ENCODE assay signal across 21 cellular contexts in the genomic region with DNA sequence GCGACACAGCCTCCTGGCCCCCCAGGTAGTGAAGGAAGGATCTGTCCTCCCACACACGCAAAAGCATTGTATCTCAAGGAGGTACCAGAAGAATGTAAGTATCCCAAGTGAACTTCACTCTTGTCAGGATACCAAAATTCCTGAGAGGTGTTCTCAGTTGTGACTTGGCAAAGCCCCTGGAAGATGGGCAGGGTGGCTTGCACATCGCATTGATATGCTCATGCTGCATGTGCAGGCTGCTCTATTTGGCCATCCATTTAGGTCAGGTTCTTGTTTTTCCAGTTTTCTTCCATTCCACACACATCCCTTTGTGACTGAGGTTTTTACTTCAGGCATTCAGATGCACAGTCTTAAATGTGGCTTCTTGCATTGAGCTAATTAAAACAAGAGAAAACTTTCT.
A peak's percentile ranks its signal among the peaks of the same experiment; 100 is the strongest.
DNase-seq lines count a peak whose midpoint lies in the region; ATAC-seq and TF ChIP-seq lines count a peak whose summit lies in the region.
"Had no signal": no experiment of that assay in that cellular context is flagged by ENCODE, and none has a peak within 500 bp of the region (broad histone marks: within the 10 kb centered on the region; RNA-seq: fewer than 3 reads in every experiment).

No MANE protein-coding gene starts in this region.

- no peak for TF ChIP-seq CTCF in RWPE2 (IDR thresholded peaks at IDR 0.05; ENCODE audit: poor library complexity, severe bottlenecking)
- no peak for TF ChIP-seq CTCF in prostate gland (IDR thresholded peaks at IDR 0.05)
- no peak for TF ChIP-seq CTCF in GM10248 (IDR thresholded peaks at IDR 0.05; ENCODE audit: control extremely low read depth, extremely low read depth, low read depth, missing control alignments)
- TF ChIP-seq CTCF in GM13976 (IDR thresholded peaks at IDR 0.05; ENCODE audit: borderline replicate concordance, control extremely low read depth, extremely low read depth, insufficient read depth, missing control alignments): no peak

- intact Hi-C loops in prostate gland (cut with DNase I): no loop called here

- ATAC-seq in RWPE2 (ENCODE audit: low read depth): peak; percentile 42; the same call in 1 of the 3 replicates
- ATAC-seq: SK-N-SH treated with all-trans-retinoic acid at 6 μM for 48 hours had no signal

- CTCF ChIA-PET in GM10248 (lab: Yijun Ruan, JAX): no interaction called here

- H3K27me3 ChIP-seq in RWPE2 (ENCODE audit: insufficient read depth, poor library complexity, severe bottlenecking) (no peaks in the 10 kb centered on the region), prostate gland (replicated peaks; ENCODE audit: insufficient read depth) (no peaks in the 10 kb centered on the region), MG63 (no peaks in the 10 kb centered on the region)
- H3K27me3 ChIP-seq: BLaER1 had no signal

- POLR2A ChIA-PET in GM10248 (lab: Yijun Ruan, JAX): no interaction called here

- H3K4me1 ChIP-seq in RWPE2 (ENCODE audit: insufficient read depth, poor library complexity, severe bottlenecking) (peaks cover 10% of the 10 kb centered on the region), prostate gland (replicated peaks) (no peaks in the 10 kb centered on the region)
- H3K4me1 ChIP-seq: BLaER1 had no signal

- H3K4me3 ChIP-seq in RWPE2 (ENCODE audit: severe bottlenecking) (no peak overlapping the region), prostate gland (no peak overlapping the region), MG63 (no peak overlapping the region)
- H3K4me3 ChIP-seq: BLaER1 had no signal

- in situ Hi-C loops in GM13976 (cut with MboI; ENCODE audit: low sequenced_read_pairs, unreplicated experiment): no loop called here

- TF ChIP-seq POLR2A in prostate gland (IDR thresholded peaks at IDR 0.05): no peak

- WGBS in prostate gland: 70% methylated on average over 3 of the region's 3 CpGs

- H3K9me3 ChIP-seq in RWPE2 (ENCODE audit: severe bottlenecking) (no peaks in the 10 kb centered on the region), prostate gland (no peaks in the 10 kb centered on the region), MG63 (no peaks in the 10 kb centered on the region)
- H3K9me3 ChIP-seq: BLaER1 had no signal

- H3K36me3 ChIP-seq in RWPE2 (ENCODE audit: low read depth): no peaks in the 10 kb centered on the region
- H3K36me3 ChIP-seq in prostate gland: no peaks in the 10 kb centered on the region
- no peaks in the 10 kb centered on the region for H3K36me3 ChIP-seq in MG63
- H3K36me3 ChIP-seq: BLaER1 had no signal

- DNase-seq in HPDE6-E6E7 (ENCODE audit: extremely low spot score): peak; percentile 15
- DNase-seq in RWPE2 (ENCODE audit: low spot score): no peak
- DNase-seq in islet precursor cell: peak; percentile 85
- DNase-seq in prostate gland (ENCODE audit: low spot score): peak; percentile 30
- no peak for DNase-seq in GM10248 (ENCODE audit: extremely low spot score)
- no peak for DNase-seq in NCI-H2081 treated with DMSO at 0.1 percent for 48 hours (lab: John Stamatoyannopoulos, UW)
- no peak for DNase-seq in GM13976 (ENCODE audit: low spot score)
- no peak for DNase-seq in MG63
- DNase-seq: Calu3; CD4-positive, alpha-beta memory T cell; H7; HFFc6; KG1; NCI-H1092; NCI-H146; NCI-H2081; NCI-H748 treated with DMSO at 0.1 percent for 48 hours; NK-92 treated with Interleukin-12 subunit alpha and Interleukin-12 subunit beta, amount 100 ng/mL, for 24 hours; SIG-M5 had no signal

- H3K27ac ChIP-seq in RWPE2 (ENCODE audit: poor library complexity, severe bottlenecking) (no peak overlapping the region), prostate gland (no peak overlapping the region)
- H3K27ac ChIP-seq: BLaER1 had no signal

Comparison
In these comparisons a context has a peak if more than half of its experiments do, and no peak if none do; other contexts are left out.
1. DNase-seq: peak in HPDE6-E6E7 (single experiment), islet precursor cell (single experiment) and prostate gland (single experiment); none in RWPE2 (single experiment), GM10248 (single experiment), NCI-H2081 treated with DMSO at 0.1 percent for 48 hours (single experiment), GM13976 (single experiment) and MG63 (single experiment).